ENCODE assay signal across 33 cellular contexts in the genomic region with DNA sequence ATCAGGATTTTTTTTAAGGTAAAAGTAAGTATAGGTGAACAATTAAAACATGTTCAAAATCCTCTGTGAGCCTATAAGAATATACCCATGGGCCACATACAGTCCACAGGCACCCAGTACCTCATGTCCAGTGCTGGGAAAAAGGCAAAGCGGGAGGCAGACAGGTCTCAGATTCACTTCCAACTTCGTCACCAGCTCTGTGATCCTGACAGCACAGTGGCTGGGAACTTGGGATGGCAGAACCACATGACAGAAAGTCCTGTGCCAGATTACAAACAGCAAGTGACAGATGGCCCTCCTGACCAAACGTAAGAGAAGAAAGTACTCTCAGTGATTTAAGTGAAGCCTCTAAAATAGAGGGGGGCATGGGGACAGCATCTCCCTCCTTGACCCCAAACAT. TPM values are rescaled to one million over a fixed set of nuclear protein-coding genes. Genes with fewer than 3 reads are reported as not detected.
"Had no signal": no experiment of that assay in that cellular context is flagged by ENCODE, and none has a peak within 500 bp of the region (broad histone marks: within the 10 kb centered on the region; RNA-seq: fewer than 3 reads in every experiment).

No MANE protein-coding gene starts in this region.

- H3K36me3 ChIP-seq: ascending aorta, brain microvascular endothelial cell, esophagus squamous epithelium, left ventricle myocardium inferior, neutrophil, stomach, thyroid gland, upper lobe of left lung had no signal

- H3K9me3 ChIP-seq: ascending aorta, esophagus squamous epithelium, left ventricle myocardium inferior, neutrophil, stomach, thyroid gland, upper lobe of left lung had no signal

- H3K27ac ChIP-seq: ascending aorta, brain microvascular endothelial cell, epithelial cell of prostate, esophagus squamous epithelium, left ventricle myocardium inferior, neutrophil, stomach, thyroid gland, upper lobe of left lung, VCaP had no signal

- ATAC-seq: activated CD4-positive, CD25-positive, alpha-beta regulatory T cell treated with anti-CD3 and anti-CD28 coated beads, Interleukin-2, amount 50 U/mL, for 24 hours; stimulated activated naive B cell treated with anti-CD40 and anti-IgM and Interleukin-4, amounts not matched to agents 10 μg/mL and 1 μg/mL and 100 μg/mL, for 72 hours had no signal

- DNase-seq: activated CD4-positive, alpha-beta memory T cell treated with anti-CD3 and anti-CD28 coated beads, Interleukin-2, amount 10 ng/mL, durations not matched to agents 7 days and 5 days; activated CD4-positive, alpha-beta T cell treated with anti-CD3 and anti-CD28 coated beads for 48 hours; activated CD8-positive, alpha-beta memory T cell treated with anti-CD3 and anti-CD28 coated beads, Interleukin-2, amount 50 U/mL, for 48 hours; activated gamma-delta T cell; activated naive CD4-positive, alpha-beta T cell treated with anti-CD3 and anti-CD28 coated beads, Interleukin-2, amount 10 ng/mL, durations not matched to agents 7 days and 5 days; activated naive CD8-positive, alpha-beta T cell treated with anti-CD3 and anti-CD28 coated beads, Interleukin-2, amount 10 ng/mL, durations not matched to agents 7 days and 5 days; activated T-cell treated with anti-CD3 and anti-CD28 coated beads, Interleukin-2, amount 50 U/mL, for 24 hours; brain microvascular endothelial cell; central memory CD4-positive, alpha-beta T cell; dermis blood vessel endothelial cell; effector CD8-positive, alpha-beta T cell; esophagus squamous epithelium; foreskin melanocyte; islet precursor cell; left ventricle myocardium inferior; naive B cell; nephron progenitor cell; retina; stimulated activated CD4-positive, alpha-beta T cell treated with anti-CD3 and anti-CD28 coated beads, Interleukin-15, amount 100 ng/mL, for 24 hours; stimulated activated CD4-positive, alpha-beta T cell treated with anti-CD3 and anti-CD28 coated beads, Interleukin-2, amount 100 ng/mL, for 24 hours; stimulated activated naive B cell treated with anti-CD40 and anti-IgM and Interleukin-4, amounts not matched to agents 10 μg/mL and 1 μg/mL and 100 μg/mL, for 72 hours; stomach; T-helper 9 cell; thyroid gland; upper lobe of left lung had no signal

- H3K27me3 ChIP-seq: thyroid gland had no signal

- H3K4me3 ChIP-seq: ascending aorta, esophagus squamous epithelium, left ventricle myocardium inferior, smooth muscle cell, stomach, thyroid gland, upper lobe of left lung had no signal

RNA-seq across cellular contexts. Expression of gene SLC1A2, which starts 5.8 kb away (rescaled TPM):
- total RNA-seq: activated CD4-positive, alpha-beta memory T cell treated with anti-CD3 and anti-CD28 coated beads, Interleukin-2, amount 10 ng/mL, durations not matched to agents 7 days and 5 days; activated naive CD8-positive, alpha-beta T cell treated with anti-CD3 and anti-CD28 coated beads, Interleukin-2, amount 10 ng/mL, durations not matched to agents 7 days and 5 days; dermis blood vessel endothelial cell; glomerular endothelial cell; lung microvascular endothelial cell had no signal
- polyA plus RNA-seq: smooth muscle cell had no signal
